ENCODE assay signal across 8 cellular contexts in genomic region chr1:146051452-146051852, GRCh38. TPM values are rescaled to one million over a fixed set of nuclear protein-coding genes. Genes with fewer than 3 reads are reported as not detected.
DNase-seq lines count a peak whose midpoint lies in the region; ATAC-seq and TF ChIP-seq lines count a peak whose summit lies in the region.

No MANE protein-coding gene starts in this region.

- no peaks in the 10 kb centered on the region for H3K27me3 ChIP-seq in tibial nerve

- TF ChIP-seq EP300 in tibial nerve (IDR thresholded peaks at IDR 0.05) = no peak

- H3K27ac ChIP-seq in angular gyrus (ENCODE audit: low read depth, low read length) = peak overlapping the region; percentile 64
- H3K27ac ChIP-seq in tibial nerve = peak overlapping the region; percentile 82 to 91 (median 86)

- WGBS in tibial nerve, 2 donors = 56% methylated on average over 15 of the region's 15 CpGs

- no peaks in the 10 kb centered on the region for H3K9me3 ChIP-seq in tibial nerve

- H3K4me1 ChIP-seq in tibial nerve = peaks cover 0 to 8% (median 0%) of the 10 kb centered on the region in 4 donors

- no peaks in the 10 kb centered on the region for H3K36me3 ChIP-seq in tibial nerve

- H3K4me3 ChIP-seq in tibial nerve = peak overlapping the region; percentile 29 to 57 (median 34)

- no peak for TF ChIP-seq POLR2A in tibial nerve (IDR thresholded peaks at IDR 0.05)

- no peak for TF ChIP-seq CTCF in tibial nerve (IDR thresholded peaks at IDR 0.05)

- peak; percentile 32 for ATAC-seq in left lobe of liver

- peak; percentile 66 for DNase-seq in activated CD8-positive, alpha-beta memory T cell treated with anti-CD3 and anti-CD28 coated beads, Interleukin-2, amount 50 U/mL, for 48 hours
- DNase-seq in activated CD8-positive, alpha-beta memory T cell treated with anti-CD3 and anti-CD28 coated beads for 24 hours = no peak
- DNase-seq in left lobe of liver (ENCODE audit: low spot score) = no peak
- no peak for DNase-seq in tibial nerve (ENCODE audit: low spot score in 2 of 2)
- DNase-seq in NCI-H446 treated with DMSO at 0.1 percent for 48 hours (lab: John Stamatoyannopoulos, UW) = no peak
- DNase-seq in stimulated activated CD4-positive, alpha-beta T cell treated with anti-CD3 and anti-CD28 coated beads, Interleukin-12 subunit alpha, Interleukin-12 subunit beta, amount 100 ng/mL, for 4 hours = no peak
- no peak for DNase-seq in dedifferentiated amniotic fluid mesenchymal stem cell (ENCODE audit: extremely low spot score)

RNA-seq across cellular contexts. Expression of gene HJV, which starts 29.9 kb away (rescaled TPM):
- total RNA-seq in left lobe of liver (110 TPM), tibial nerve (not detected)

RNA-seq across cellular contexts. Expression of gene TXNIP, which starts 55.1 kb away (rescaled TPM):
- total RNA-seq in left lobe of liver (66.5 TPM), tibial nerve (1,000 to 10,000 TPM; 1,863 to 2,525 (median 2,185) TPM)

Comparison
In these comparisons a context has a peak if more than half of its experiments do, and no peak if none do; other contexts are left out.
1. RNA of gene HJV, which starts 29.9 kb away (total RNA-seq): 110 TPM in left lobe of liver (single experiment); not detected in tibial nerve; every median in the first group is over 100 times any median in the second.
2. RNA of gene TXNIP, which starts 55.1 kb away (total RNA-seq): 1,863 to 2,525 TPM in tibial nerve; 66.5 TPM in left lobe of liver (single experiment); every median in the first group is over 10 times any median in the second.